In genomic region chr1:26290416-26291261, GRCh38 we compare ENCODE assay signal across 10 cellular contexts. TPM values are rescaled to one million over a fixed set of nuclear protein-coding genes. Genes with fewer than 3 reads are reported as not detected.
A peak's percentile ranks its signal among the peaks of the same experiment; 100 is the strongest.
DNase-seq lines count a peak whose midpoint lies in the region; ATAC-seq and TF ChIP-seq lines count a peak whose summit lies in the region.
"Had no signal": no experiment of that assay in that cellular context is flagged by ENCODE, and none has a peak within 500 bp of the region (broad histone marks: within the 10 kb centered on the region; RNA-seq: fewer than 3 reads in every experiment).

No MANE protein-coding gene starts in this region.

- ATAC-seq in GM21367 (IDR thresholded peaks at IDR 0.05; ENCODE audit: unreplicated experiment), result no peak

- peak overlapping the region in 2 of 3 donors; percentile 43 to 74 for H3K27ac ChIP-seq in thyroid gland

- POLR2A ChIA-PET in activated CD4-positive, alpha-beta memory T cell treated with anti-CD3 and anti-CD28 coated beads for 36 hours (lab: Charles Lee), result interaction anchor here (0.7 to 7.9 kb wide), 5 partner anchors 12 to 181 kb away, joined by 3 to 100 read pairs (median 32); partner anchors contain the start of genes CD52, HMGN2, SH3BGRL3 and UBXN11

- H3K4me1 Mint-ChIP-seq in activated CD4-positive, alpha-beta T cell treated with anti-CD3 and anti-CD28 coated beads, Interleukin-2, amount 10 ng/mL, durations not matched to agents 24 days and 14 days, result peaks cover 64% of the 10 kb centered on the region
- H3K4me1 Mint-ChIP-seq in activated CD4-positive, alpha-beta memory T cell treated with anti-CD3 and anti-CD28 coated beads for 36 hours (ENCODE audit: low read depth), result peaks cover 63% of the 10 kb centered on the region

- peak overlapping the region; percentile 98 for H3K27ac Mint-ChIP-seq in activated CD4-positive, alpha-beta T cell treated with anti-CD3 and anti-CD28 coated beads, Interleukin-2, amount 10 ng/mL, durations not matched to agents 24 days and 14 days
- peak overlapping the region; percentile 99 for H3K27ac Mint-ChIP-seq in activated CD4-positive, alpha-beta memory T cell treated with anti-CD3 and anti-CD28 coated beads for 36 hours

- H3K27me3 ChIP-seq in thyroid gland, result no peaks in the 10 kb centered on the region

- WGBS in thyroid gland, 2 donors, result 57 to 70% methylated on average over 10 to 17 of the region's 17 CpGs

- CTCF ChIA-PET in activated CD4-positive, alpha-beta memory T cell treated with anti-CD3 and anti-CD28 coated beads for 36 hours (lab: Charles Lee), result interaction anchor here (0.8 to 22.4 kb wide), 8 partner anchors 11 to 126 kb away, joined by 3 to 886 read pairs (median 11); partner anchors contain the start of genes CD52, CEP85, SH3BGRL3 and UBXN11

- H3K9me3 Mint-ChIP-seq in activated CD4-positive, alpha-beta T cell treated with anti-CD3 and anti-CD28 coated beads, Interleukin-2, amount 10 ng/mL, durations not matched to agents 24 days and 14 days, result no peaks in the 10 kb centered on the region
- H3K9me3 Mint-ChIP-seq in activated CD4-positive, alpha-beta memory T cell treated with anti-CD3 and anti-CD28 coated beads for 36 hours, result no peaks in the 10 kb centered on the region

- no peak for TF ChIP-seq CTCF in thyroid gland (IDR thresholded peaks at IDR 0.05)

- peaks cover 3 to 29% of the 10 kb centered on the region in 2 donors for H3K4me1 ChIP-seq in thyroid gland

- no peaks in the 10 kb centered on the region for H3K27me3 Mint-ChIP-seq in activated CD4-positive, alpha-beta T cell treated with anti-CD3 and anti-CD28 coated beads, Interleukin-2, amount 10 ng/mL, durations not matched to agents 24 days and 14 days
- H3K27me3 Mint-ChIP-seq in activated CD4-positive, alpha-beta memory T cell treated with anti-CD3 and anti-CD28 coated beads for 36 hours, result no peaks in the 10 kb centered on the region

- no peak for TF ChIP-seq POLR2A in thyroid gland (IDR thresholded peaks at IDR 0.05)

- peaks cover 12% of the 10 kb centered on the region for H3K36me3 Mint-ChIP-seq in activated CD4-positive, alpha-beta T cell treated with anti-CD3 and anti-CD28 coated beads, Interleukin-2, amount 10 ng/mL, durations not matched to agents 24 days and 14 days (ENCODE audit: low read depth)
- peaks cover 2% of the 10 kb centered on the region for H3K36me3 Mint-ChIP-seq in activated CD4-positive, alpha-beta memory T cell treated with anti-CD3 and anti-CD28 coated beads for 36 hours

- peak overlapping the region; percentile 24 for H3K4me3 Mint-ChIP-seq in activated CD4-positive, alpha-beta T cell treated with anti-CD3 and anti-CD28 coated beads, Interleukin-2, amount 10 ng/mL, durations not matched to agents 24 days and 14 days
- no peak overlapping the region for H3K4me3 Mint-ChIP-seq in activated CD4-positive, alpha-beta memory T cell treated with anti-CD3 and anti-CD28 coated beads for 36 hours

- no peaks in the 10 kb centered on the region for H3K36me3 ChIP-seq in thyroid gland

- no peaks in the 10 kb centered on the region for H3K9me3 ChIP-seq in thyroid gland

- intact Hi-C loops in activated CD4-positive, alpha-beta T cell treated with anti-CD3 and anti-CD28 coated beads, Interleukin-2, amount 10 ng/mL, durations not matched to agents 24 days and 14 days (cut with micrococcal nuclease), result no loop called here
- intact Hi-C loops in activated CD4-positive, alpha-beta memory T cell treated with anti-CD3 and anti-CD28 coated beads for 36 hours (cut with micrococcal nuclease), result no loop called here
- intact Hi-C loops in thyroid gland (cut with DNase I), result no loop called here

- no peak overlapping the region for H3K4me3 ChIP-seq in thyroid gland (replicated peaks in 1 of 3)

- DNase-seq in activated CD4-positive, alpha-beta T cell treated with anti-CD3 and anti-CD28 coated beads, Interleukin-2, amount 10 ng/mL, durations not matched to agents 24 days and 14 days, result no peak
- DNase-seq in activated CD4-positive, alpha-beta T cell treated with anti-CD3 and anti-CD28 coated beads, Interleukin-2, amount 50 U/mL, for 4 hours, result no peak
- DNase-seq in activated CD4-positive, alpha-beta memory T cell treated with anti-CD3 and anti-CD28 coated beads for 36 hours, result no peak
- DNase-seq in iPS-NIHi11 (ENCODE audit: low spot score), result peak; percentile 49
- DNase-seq in thyroid gland, result peak; percentile 88 to 93
- DNase-seq in NCI-H1694 treated with DMSO at 0.1 percent for 48 hours (lab: John Stamatoyannopoulos, UW), result no peak
- DNase-seq in NCI-H2196 (lab: John Stamatoyannopoulos, UW; ENCODE audit: unreplicated experiment), result no peak
- DNase-seq: left cardiac atrium, NCI-H1694 had no signal

RNA-seq across cellular contexts. Expression of gene SH3BGRL3, which starts 10.8 kb away (rescaled TPM):
- 463 and 474 TPM in 2 replicates for total RNA-seq in activated CD4-positive, alpha-beta T cell treated with anti-CD3 and anti-CD28 coated beads, Interleukin-2, amount 10 ng/mL, durations not matched to agents 24 days and 14 days
- total RNA-seq in activated CD4-positive, alpha-beta memory T cell treated with anti-CD3 and anti-CD28 coated beads for 36 hours, result 100 to 1,000 TPM; 305 to 320 TPM
- 10 to 100 TPM; 18.8 to 58.2 (median 37.4) TPM for total RNA-seq in thyroid gland

RNA-seq across cellular contexts. Expression of gene UBXN11, which starts 15.8 kb away (rescaled TPM):
- total RNA-seq in activated CD4-positive, alpha-beta T cell treated with anti-CD3 and anti-CD28 coated beads, Interleukin-2, amount 10 ng/mL, durations not matched to agents 24 days and 14 days, result 17.1 and 19.0 TPM in 2 replicates
- total RNA-seq in activated CD4-positive, alpha-beta memory T cell treated with anti-CD3 and anti-CD28 coated beads for 36 hours, result 10 to 100 TPM; 24.5 to 26.1 TPM
- 10 to 100 TPM; 23.9 to 35.4 (median 30.2) TPM for total RNA-seq in thyroid gland

RNA-seq across cellular contexts. Expression of gene CD52, which starts 27.1 kb away (rescaled TPM):
- total RNA-seq in activated CD4-positive, alpha-beta T cell treated with anti-CD3 and anti-CD28 coated beads, Interleukin-2, amount 10 ng/mL, durations not matched to agents 24 days and 14 days, result 295 and 297 TPM in 2 replicates
- 100 to 1,000 TPM; 261 to 291 TPM for total RNA-seq in activated CD4-positive, alpha-beta memory T cell treated with anti-CD3 and anti-CD28 coated beads for 36 hours
- total RNA-seq in thyroid gland, result 10 to 100 TPM in 1 of 4 donors, 1 to 10 TPM in 1, not detected in 2; 3.0 to 12.3 TPM

RNA-seq across cellular contexts. Expression of gene CEP85, which starts 56.6 kb away (rescaled TPM):
- 39.3 and 40.8 TPM in 2 replicates for total RNA-seq in activated CD4-positive, alpha-beta T cell treated with anti-CD3 and anti-CD28 coated beads, Interleukin-2, amount 10 ng/mL, durations not matched to agents 24 days and 14 days
- 10 to 100 TPM; 30.3 to 32.6 TPM for total RNA-seq in activated CD4-positive, alpha-beta memory T cell treated with anti-CD3 and anti-CD28 coated beads for 36 hours
- 10 to 100 TPM; 16.0 to 27.0 (median 17.0) TPM for total RNA-seq in thyroid gland

Comparison
In these comparisons a context has a peak if more than half of its experiments do, and no peak if none do; other contexts are left out.
1. DNase-seq: peak in iPS-NIHi11 (single experiment) and thyroid gland (2 of 2); none in activated CD4-positive, alpha-beta T cell treated with anti-CD3 and anti-CD28 coated beads, Interleukin-2, amount 10 ng/mL, durations not matched to agents 24 days and 14 days (single experiment), activated CD4-positive, alpha-beta T cell treated with anti-CD3 and anti-CD28 coated beads, Interleukin-2, amount 50 U/mL, for 4 hours (0 of 2), activated CD4-positive, alpha-beta memory T cell treated with anti-CD3 and anti-CD28 coated beads for 36 hours (single experiment), NCI-H1694 treated with DMSO at 0.1 percent for 48 hours (single experiment) and NCI-H2196 (single experiment).
2. RNA of gene CD52, which starts 27.1 kb away (total RNA-seq): 295 to 297 TPM in activated CD4-positive, alpha-beta T cell treated with anti-CD3 and anti-CD28 coated beads, Interleukin-2, amount 10 ng/mL, durations not matched to agents 24 days and 14 days and 261 to 291 TPM in activated CD4-positive, alpha-beta memory T cell treated with anti-CD3 and anti-CD28 coated beads for 36 hours; 3.0 to 12.3 TPM in thyroid gland; every median in the first group is over 10 times any median in the second.